ENCODE assay signal across 19 cellular contexts in the genomic region with DNA sequence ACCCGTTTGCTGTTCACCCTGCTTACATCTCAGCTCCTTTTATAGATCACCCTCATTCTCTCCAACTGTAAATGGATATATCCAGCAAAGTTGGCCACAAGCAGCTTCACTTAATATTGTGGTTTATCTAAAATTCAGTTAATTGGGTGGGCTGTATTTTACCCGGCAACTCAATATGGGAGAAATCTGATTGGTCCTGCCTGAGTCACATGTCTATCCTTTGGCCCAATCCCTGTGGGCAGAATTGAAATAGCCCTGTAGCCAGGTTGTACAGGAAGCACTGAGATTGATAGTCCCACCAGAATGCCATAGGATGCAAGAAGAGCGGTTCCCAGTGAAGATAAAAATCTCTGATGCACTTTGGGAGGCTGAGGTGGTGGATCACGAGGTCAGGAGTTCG.
A peak's percentile ranks its signal among the peaks of the same experiment; 100 is the strongest.
DNase-seq lines count a peak whose midpoint lies in the region; ATAC-seq, FAIRE-seq and TF ChIP-seq lines count a peak whose summit lies in the region.
"Had no signal": no experiment of that assay in that cellular context is flagged by ENCODE, and none has a peak within 500 bp of the region (broad histone marks: within the 10 kb centered on the region; RNA-seq: fewer than 3 reads in every experiment).

No MANE protein-coding gene starts in this region.

- H3K27ac Mint-ChIP-seq in type B pancreatic cell = no peak overlapping the region
- H3K27ac Mint-ChIP-seq: natural killer cell had no signal

- H3K27me3 Mint-ChIP-seq in type B pancreatic cell = no peaks in the 10 kb centered on the region

- ATAC-seq in HepG2 = no peak
- no peak for ATAC-seq in right lobe of liver
- no peak for ATAC-seq in PC-3
- ATAC-seq in HG03571 (IDR thresholded peaks at IDR 0.05; ENCODE audit: unreplicated experiment) = no peak
- ATAC-seq: left ventricle myocardium superior, natural killer cell had no signal

- H3K4me2 ChIP-seq in HepG2 (ENCODE audit: low read depth, low read length) (no peak overlapping the region), PC-3 (ENCODE audit: low read length) (no peak overlapping the region)

- no peak for TF ChIP-seq EP300 in HepG2 (IDR thresholded peaks at IDR 0.05; ENCODE audit: low read depth in 2 of 2, low read length in 2 of 2)
- no peak for TF ChIP-seq EP300 in HepG2 (CRISPR knock-in tag; IDR thresholded peaks at IDR 0.05; ENCODE audit: borderline replicate concordance)
- no peak for TF ChIP-seq EP300 in esophagus muscularis mucosa (IDR thresholded peaks at IDR 0.05)

- H3K36me3 Mint-ChIP-seq in type B pancreatic cell = no peaks in the 10 kb centered on the region
- H3K36me3 Mint-ChIP-seq: natural killer cell had no signal

- H3K4me1 Mint-ChIP-seq in type B pancreatic cell (ENCODE audit: unreplicated experiment) = peaks cover 10% of the 10 kb centered on the region
- H3K4me1 Mint-ChIP-seq: natural killer cell had no signal

- H3K27me3 ChIP-seq in HepG2 (ENCODE audit: control insufficient read depth in 1 of 2, insufficient read depth in 2 of 2, low read length in 2 of 2) (peaks cover 0 to 9% of the 10 kb centered on the region in 2 experiments; a peak in 2 of 5 replicates), right lobe of liver (no peaks in the 10 kb centered on the region), PC-3 (ENCODE audit: low read length) (no peaks in the 10 kb centered on the region), esophagus muscularis mucosa (peaks cover 0 to 38% (median 0%) of the 10 kb centered on the region in 4 donors)

- no peak for TF ChIP-seq RAD21 in HepG2 (CRISPR knock-in tag; IDR thresholded peaks at IDR 0.05)

- FAIRE-seq in HepG2 (lab: Jason Lieb, UNC) (no peak), D721Med (lab: Jason Lieb, UNC) (no peak)

- H4K20me1 ChIP-seq in HepG2 (ENCODE audit: insufficient read depth, low read length) = no peaks in the 10 kb centered on the region
- no peaks in the 10 kb centered on the region for H4K20me1 ChIP-seq in PC-3 (ENCODE audit: low read length)

- CTCF ChIA-PET in HepG2 (lab: Yijun Ruan, JAX; ENCODE audit: low intra/inter-chr PET ratio, low total read pairs) = no interaction called here
- CTCF ChIA-PET in PC-3 (lab: Charles Lee) = no interaction called here

- in situ Hi-C loops in HepG2 (cut with HindIII; ENCODE audit: extremely low pct_ligation_motif_present, low pct_unique_long_range_greater_than_20kb) = no loop called here

- no peak overlapping the region for H2AFZ ChIP-seq in HepG2 (ENCODE audit: low read length)
- H2AFZ ChIP-seq in PC-3 (ENCODE audit: low read length) = no peak overlapping the region

- H3K9ac ChIP-seq in HepG2 (ENCODE audit: insufficient read depth, low read depth, low read length) (no peak overlapping the region), PC-3 (ENCODE audit: low read length) (no peak overlapping the region)

- H3K4me3 ChIP-seq in HepG2 (replicated peaks in 1 of 3; ENCODE audit: insufficient read depth in 1 of 3, low read depth in 2 of 3, low read length in 3 of 3) = no peak overlapping the region
- H3K4me3 ChIP-seq in right lobe of liver = no peak overlapping the region
- H3K4me3 ChIP-seq in PC-3 (ENCODE audit: low read length) = no peak overlapping the region
- no peak overlapping the region for H3K4me3 ChIP-seq in esophagus muscularis mucosa
- H3K4me3 ChIP-seq: coronary artery, esophagus squamous epithelium, heart right ventricle, SK-N-MC, thoracic aorta had no signal

- H3K36me3 ChIP-seq in HepG2 (replicated peaks in 1 of 2; ENCODE audit: control insufficient read depth in 1 of 2, insufficient read depth in 2 of 2, low read length in 2 of 2) (no peaks in the 10 kb centered on the region), right lobe of liver (no peaks in the 10 kb centered on the region), PC-3 (ENCODE audit: low read depth, low read length) (no peaks in the 10 kb centered on the region), esophagus muscularis mucosa (no peaks in the 10 kb centered on the region)
- H3K36me3 ChIP-seq: esophagus squamous epithelium, heart right ventricle, thoracic aorta had no signal

- H3F3A ChIP-seq in PC-3 (ENCODE audit: low read length, unreplicated experiment) = peaks cover 3% of the 10 kb centered on the region

- H3K4me1 ChIP-seq in HepG2 (ENCODE audit: insufficient read depth, low read length) (no peaks in the 10 kb centered on the region), right lobe of liver (no peaks in the 10 kb centered on the region), PC-3 (ENCODE audit: insufficient read depth, low read length) (peaks cover 16% of the 10 kb centered on the region), esophagus muscularis mucosa (no peaks in the 10 kb centered on the region)

- DNase-seq in HepG2 (ENCODE audit: low spot score) (no peak), right lobe of liver (no peak), PC-3 (peak; percentile 12), esophagus muscularis mucosa (ENCODE audit: extremely low spot score) (peak; percentile 60), D721Med (ENCODE audit: insufficient read length, low spot score) (no peak), NCI-H345 (lab: John Stamatoyannopoulos, UW) (no peak), type B pancreatic cell (ENCODE audit: extremely low spot score, unreplicated experiment) (no peak)
- DNase-seq: activated effector memory CD4-positive, alpha-beta T cell treated with Interleukin-2 at 50 U/mL for 16 hours; esophagus squamous epithelium; heart right ventricle; left ventricle myocardium superior; natural killer cell; NCI-H1092 treated with DMSO at 0.1 percent for 48 hours; NCI-H2227 treated with DMSO at 0.1 percent for 48 hours; retina had no signal

- no peak for TF ChIP-seq POLR2A in HepG2 (IDR thresholded peaks at IDR 0.05; ENCODE audit: insufficient read depth in 1 of 2, low read depth in 2 of 2, low read length in 2 of 2)
- TF ChIP-seq POLR2A in right lobe of liver (IDR thresholded peaks at IDR 0.05) = no peak
- TF ChIP-seq POLR2A in esophagus muscularis mucosa (IDR thresholded peaks at IDR 0.05; ENCODE audit: low read depth) = no peak

- no peaks in the 10 kb centered on the region for H3K9me3 Mint-ChIP-seq in type B pancreatic cell
- H3K9me3 Mint-ChIP-seq: natural killer cell had no signal

- no peak overlapping the region for H3K4me3 Mint-ChIP-seq in type B pancreatic cell
- H3K4me3 Mint-ChIP-seq: natural killer cell had no signal

- 5% methylated on average over 5 of the region's 5 CpGs for WGBS in HepG2 (ENCODE audit: low lambda C conversion rate)
- 49% methylated on average over 5 of the region's 5 CpGs for WGBS in right lobe of liver (ENCODE audit: insufficient coverage, low coverage, low lambda C conversion rate, missing lambda C conversion rate)
- 75% methylated on average over 5 of the region's 5 CpGs for WGBS in esophagus muscularis mucosa

- POLR2A ChIA-PET in HepG2 (lab: Yijun Ruan, JAX) (no interaction called here), PC-3 (lab: Charles Lee; ENCODE audit: unreplicated experiment) (no interaction called here)

- intact Hi-C loops in HepG2 (cut with micrococcal nuclease; ENCODE audit: unreplicated experiment) = no loop called here
- intact Hi-C loops in right lobe of liver (cut with DNase I) = no loop called here
- intact Hi-C loops in PC-3 (cut with micrococcal nuclease) = no loop called here
- intact Hi-C loops in esophagus muscularis mucosa (cut with DNase I) = no loop called here

- no peak overlapping the region for H3K27ac ChIP-seq in HepG2 (ENCODE audit: extremely low read length, insufficient read depth, low read length)
- H3K27ac ChIP-seq in right lobe of liver = no peak overlapping the region
- H3K27ac ChIP-seq in PC-3 (ENCODE audit: low read length) = no peak overlapping the region
- no peak overlapping the region for H3K27ac ChIP-seq in esophagus muscularis mucosa (replicated peaks in 1 of 4)
- H3K27ac ChIP-seq: coronary artery, esophagus squamous epithelium, SK-N-MC, thoracic aorta had no signal

- BruUV-seq in HepG2 (replicated peaks; lab: Mats Ljungman, UMichigan) (no TSS peak), PC-3 (replicated peaks; lab: Mats Ljungman, UMichigan) (no TSS peak)

- no peaks in the 10 kb centered on the region for H3K79me2 ChIP-seq in HepG2 (ENCODE audit: insufficient read depth, low read length)
- no peaks in the 10 kb centered on the region for H3K79me2 ChIP-seq in PC-3 (ENCODE audit: low read length)

- H3K9me3 ChIP-seq in HepG2 (ENCODE audit: low read length) (no peaks in the 10 kb centered on the region), right lobe of liver (no peaks in the 10 kb centered on the region), PC-3 (ENCODE audit: low read length) (no peaks in the 10 kb centered on the region), esophagus muscularis mucosa (no peaks in the 10 kb centered on the region)
- H3K9me3 ChIP-seq: esophagus squamous epithelium, heart right ventricle, thoracic aorta had no signal

- no peaks in the 10 kb centered on the region for H3K9me2 ChIP-seq in PC-3 (replicated peaks; ENCODE audit: low read length)

- TF ChIP-seq CTCF in HepG2 (CRISPR knock-in tag; IDR thresholded peaks at IDR 0.05) (no peak), right lobe of liver (IDR thresholded peaks at IDR 0.05) (no peak), PC-3 (conservative IDR thresholded peaks at IDR 0.05; ENCODE audit: low read depth, low read length) (no peak), esophagus muscularis mucosa (IDR thresholded peaks at IDR 0.05) (no peak), D721Med (IDR thresholded peaks at IDR 0.05; ENCODE audit: insufficient read depth, missing control alignments) (no peak), type B pancreatic cell (conservative IDR thresholded peaks at IDR 0.05) (no peak)

TF ChIP-seq in HepG2, 621 proteins besides CTCF, POLR2A, EP300 and RAD21:
- no peak for TF ChIP-seq MXI1 (IDR thresholded peaks at IDR 0.05; ENCODE audit: borderline replicate concordance, low read depth, low read length)
- no peak for TF ChIP-seq DPF2 (CRISPR knock-in tag; IDR thresholded peaks at IDR 0.05; ENCODE audit: borderline replicate concordance, low read depth)
- TF ChIP-seq KLF13 (CRISPR knock-in tag; IDR thresholded peaks at IDR 0.05) = no peak
- TF ChIP-seq, protein P1, sequence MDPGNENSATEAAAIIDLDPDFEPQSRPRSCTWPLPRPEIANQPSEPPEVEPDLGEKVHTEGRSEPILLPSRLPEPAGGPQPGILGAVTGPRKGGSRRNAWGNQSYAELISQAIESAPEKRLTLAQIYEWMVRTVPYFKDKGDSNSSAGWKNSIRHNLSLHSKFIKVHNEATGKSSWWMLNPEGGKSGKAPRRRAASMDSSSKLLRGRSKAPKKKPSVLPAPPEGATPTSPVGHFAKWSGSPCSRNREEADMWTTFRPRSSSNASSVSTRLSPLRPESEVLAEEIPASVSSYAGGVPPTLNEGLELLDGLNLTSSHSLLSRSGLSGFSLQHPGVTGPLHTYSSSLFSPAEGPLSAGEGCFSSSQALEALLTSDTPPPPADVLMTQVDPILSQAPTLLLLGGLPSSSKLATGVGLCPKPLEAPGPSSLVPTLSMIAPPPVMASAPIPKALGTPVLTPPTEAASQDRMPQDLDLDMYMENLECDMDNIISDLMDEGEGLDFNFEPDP (CRISPR knock-in tag; conservative IDR thresholded peaks at IDR 0.05) = no peak
- peak; percentile 83 for TF ChIP-seq RFX5 (IDR thresholded peaks at IDR 0.05; ENCODE audit: low read depth, low read length)

Comparison
In these comparisons a context has a peak if more than half of its experiments do, and no peak if none do; other contexts are left out.
1. DNase-seq: peak in PC-3 (single experiment) and esophagus muscularis mucosa (single experiment); none in HepG2 (single experiment), right lobe of liver (0 of 3), D721Med (single experiment), NCI-H345 (single experiment) and type B pancreatic cell (single experiment).